Comparison of ENCODE assay signal across 25 cellular contexts in the genomic region with DNA sequence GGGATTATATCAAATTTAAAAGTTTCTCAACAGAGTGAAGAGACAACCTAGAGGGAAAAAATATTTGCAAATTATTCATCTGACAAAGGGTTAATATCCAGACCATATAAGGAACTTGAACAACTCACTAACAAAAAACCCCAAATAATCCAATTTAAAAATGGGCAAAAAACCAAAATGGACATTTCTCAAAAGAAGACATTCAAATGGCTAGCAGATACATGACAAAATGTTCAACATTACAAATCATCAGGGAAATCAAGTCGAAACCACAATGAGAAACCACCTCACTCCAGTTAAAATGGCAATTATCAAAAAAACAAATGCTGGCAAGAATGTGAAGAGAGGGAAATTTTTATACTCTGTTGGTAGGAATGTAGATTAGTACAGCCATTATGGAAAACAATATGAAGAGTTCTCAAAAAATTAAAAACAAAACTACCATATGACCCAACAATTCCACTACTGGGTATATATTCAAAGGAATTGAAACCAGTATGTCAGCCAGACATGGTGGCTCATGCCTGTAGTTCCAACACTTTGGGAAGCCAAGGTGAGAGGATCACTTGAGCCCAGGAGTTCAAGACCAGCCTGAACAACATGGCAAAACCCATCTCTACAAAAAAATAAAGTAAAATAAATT.
DNase-seq lines count a peak whose midpoint lies in the region; ATAC-seq and TF ChIP-seq lines count a peak whose summit lies in the region.
"Had no signal": no experiment of that assay in that cellular context is flagged by ENCODE, and none has a peak within 500 bp of the region (broad histone marks: within the 10 kb centered on the region; RNA-seq: fewer than 3 reads in every experiment).

No MANE protein-coding gene starts in this region.

- peaks cover 29% of the 10 kb centered on the region for H3K9me3 Mint-ChIP-seq in activated T-cell treated with anti-CD3 and anti-CD28 coated beads, Interleukin-2, amount 50 U/mL, for 24 hours
- peaks cover 6% of the 10 kb centered on the region for H3K9me3 Mint-ChIP-seq in activated T-helper 17 cell treated with anti-CD3 and anti-CD28 coated beads, Interleukin-2, amount 50 U/mL, for 72 hours
- H3K9me3 Mint-ChIP-seq in stimulated activated naive CD8-positive, alpha-beta T cell treated with anti-CD3 and anti-CD28 coated beads, Interleukin-15, Interleukin-2, amounts not matched to agents 100 ng/mL and 50 ng/mL, for 24 hours = peaks cover 24% of the 10 kb centered on the region
- H3K9me3 Mint-ChIP-seq: HFFc6 had no signal

- intact Hi-C loops in upper lobe of right lung (cut with DNase I) = no loop called here

- no peak for TF ChIP-seq CTCF in upper lobe of right lung (IDR thresholded peaks at IDR 0.05)

- no peaks in the 10 kb centered on the region for H3K27me3 ChIP-seq in upper lobe of right lung
- H3K27me3 ChIP-seq: SJSA1 had no signal

- H3K27ac ChIP-seq in upper lobe of right lung = no peak overlapping the region
- H3K27ac ChIP-seq: A549, SJSA1 had no signal

- peak; percentile 68 for ATAC-seq in activated T-helper 17 cell treated with anti-CD3 and anti-CD28 coated beads, Interleukin-2, amount 50 U/mL, for 72 hours (replicated peaks)
- ATAC-seq in upper lobe of right lung = no peak
- ATAC-seq: A549, GM23338 had no signal

- no peaks in the 10 kb centered on the region for H3K9me3 ChIP-seq in upper lobe of right lung
- H3K9me3 ChIP-seq: A549, SJSA1 had no signal

- H3K36me3 ChIP-seq in upper lobe of right lung = no peaks in the 10 kb centered on the region
- H3K36me3 ChIP-seq: SJSA1 had no signal

- no peak overlapping the region for H3K4me3 Mint-ChIP-seq in activated T-cell treated with anti-CD3 and anti-CD28 coated beads, Interleukin-2, amount 50 U/mL, for 24 hours
- no peak overlapping the region for H3K4me3 Mint-ChIP-seq in activated T-helper 17 cell treated with anti-CD3 and anti-CD28 coated beads, Interleukin-2, amount 50 U/mL, for 72 hours
- peak overlapping the region; percentile 35 for H3K4me3 Mint-ChIP-seq in stimulated activated naive CD8-positive, alpha-beta T cell treated with anti-CD3 and anti-CD28 coated beads, Interleukin-15, Interleukin-2, amounts not matched to agents 100 ng/mL and 50 ng/mL, for 24 hours
- H3K4me3 Mint-ChIP-seq: CD4-positive, alpha-beta memory T cell; GM23338; H9; HFFc6 had no signal

- H3K27me3 Mint-ChIP-seq in activated T-cell treated with anti-CD3 and anti-CD28 coated beads, Interleukin-2, amount 50 U/mL, for 24 hours = no peaks in the 10 kb centered on the region
- no peaks in the 10 kb centered on the region for H3K27me3 Mint-ChIP-seq in activated T-helper 17 cell treated with anti-CD3 and anti-CD28 coated beads, Interleukin-2, amount 50 U/mL, for 72 hours
- H3K27me3 Mint-ChIP-seq in stimulated activated naive CD8-positive, alpha-beta T cell treated with anti-CD3 and anti-CD28 coated beads, Interleukin-15, Interleukin-2, amounts not matched to agents 100 ng/mL and 50 ng/mL, for 24 hours = no peaks in the 10 kb centered on the region
- H3K27me3 Mint-ChIP-seq: CD4-positive, alpha-beta memory T cell had no signal

- DNase-seq in activated T-cell treated with anti-CD3 and anti-CD28 coated beads, Interleukin-2, amount 50 U/mL, for 24 hours = no peak
- DNase-seq in activated T-cell treated with anti-CD3 and anti-CD28 coated beads, Interleukin-2, amount 50 U/mL, for 1 hour = no peak
- peak; percentile 17 for DNase-seq in stimulated activated CD4-positive, alpha-beta T cell treated with anti-CD3 and anti-CD28 coated beads, Interleukin-4, amount 100 ng/mL, for 24 hours
- DNase-seq in stimulated activated CD4-positive, alpha-beta T cell treated with anti-CD3 and anti-CD28 coated beads, Interleukin-4, amount 100 ng/mL, for 1 hour = no peak
- no peak for DNase-seq in upper lobe of right lung
- DNase-seq: C1 segment of cervical spinal cord; CD4-positive, alpha-beta memory T cell; COR-L47; DMS53; H9; HFFc6; KBM-7; NCI-H1048; NCI-H1417; NCI-H1694; NCI-H2029 treated with DMSO at 0.1 percent for 48 hours; NCI-H2227 treated with DMSO at 0.1 percent for 48 hours; NCI-H526 treated with DMSO at 0.1 percent for 48 hours; Right ventricle myocardium superior; RPMI8226 had no signal

- peaks cover 67% of the 10 kb centered on the region for H3K36me3 Mint-ChIP-seq in activated T-cell treated with anti-CD3 and anti-CD28 coated beads, Interleukin-2, amount 50 U/mL, for 24 hours (ENCODE audit: low read depth)
- peaks cover 55% of the 10 kb centered on the region for H3K36me3 Mint-ChIP-seq in activated T-helper 17 cell treated with anti-CD3 and anti-CD28 coated beads, Interleukin-2, amount 50 U/mL, for 72 hours (ENCODE audit: low read depth)
- peaks cover 69% of the 10 kb centered on the region for H3K36me3 Mint-ChIP-seq in stimulated activated naive CD8-positive, alpha-beta T cell treated with anti-CD3 and anti-CD28 coated beads, Interleukin-15, Interleukin-2, amounts not matched to agents 100 ng/mL and 50 ng/mL, for 24 hours (ENCODE audit: low read depth)

- peaks cover 45% of the 10 kb centered on the region for H3K4me1 Mint-ChIP-seq in activated T-cell treated with anti-CD3 and anti-CD28 coated beads, Interleukin-2, amount 50 U/mL, for 24 hours (ENCODE audit: low read depth)
- peaks cover 34% of the 10 kb centered on the region for H3K4me1 Mint-ChIP-seq in activated T-helper 17 cell treated with anti-CD3 and anti-CD28 coated beads, Interleukin-2, amount 50 U/mL, for 72 hours
- H3K4me1 Mint-ChIP-seq in stimulated activated naive CD8-positive, alpha-beta T cell treated with anti-CD3 and anti-CD28 coated beads, Interleukin-15, Interleukin-2, amounts not matched to agents 100 ng/mL and 50 ng/mL, for 24 hours (ENCODE audit: low read depth) = peaks cover 50% of the 10 kb centered on the region
- H3K4me1 Mint-ChIP-seq: GM23338 had no signal

- peak overlapping the region; percentile 70 for H3K27ac Mint-ChIP-seq in activated T-cell treated with anti-CD3 and anti-CD28 coated beads, Interleukin-2, amount 50 U/mL, for 24 hours
- H3K27ac Mint-ChIP-seq in activated T-helper 17 cell treated with anti-CD3 and anti-CD28 coated beads, Interleukin-2, amount 50 U/mL, for 72 hours = peak overlapping the region; percentile 60
- H3K27ac Mint-ChIP-seq in stimulated activated naive CD8-positive, alpha-beta T cell treated with anti-CD3 and anti-CD28 coated beads, Interleukin-15, Interleukin-2, amounts not matched to agents 100 ng/mL and 50 ng/mL, for 24 hours = peak overlapping the region; percentile 82
- H3K27ac Mint-ChIP-seq: GM23338, H9, HFFc6 had no signal

- no peak overlapping the region for H3K4me3 ChIP-seq in upper lobe of right lung
- H3K4me3 ChIP-seq: A549, GM23338, SJSA1 had no signal

- H3K4me1 ChIP-seq in upper lobe of right lung = no peaks in the 10 kb centered on the region
- H3K4me1 ChIP-seq: A549, SJSA1 had no signal
